ENCODE assay signal across 10 cellular contexts in genomic region chr2:46601328-46601963, GRCh38. TPM values are rescaled to one million over a fixed set of nuclear protein-coding genes. Genes with fewer than 3 reads are reported as not detected.
A peak's percentile ranks its signal among the peaks of the same experiment; 100 is the strongest.
DNase-seq lines count a peak whose midpoint lies in the region; ATAC-seq, FAIRE-seq and TF ChIP-seq lines count a peak whose summit lies in the region.
"Had no signal": no experiment of that assay in that cellular context is flagged by ENCODE, and none has a peak within 500 bp of the region (broad histone marks: within the 10 kb centered on the region; RNA-seq: fewer than 3 reads in every experiment).

No MANE protein-coding gene starts in this region.

- TF ChIP-seq CTCF in C4-2B (conservative IDR thresholded peaks at IDR 0.05) (peak; percentile 61), GM12878 (IDR thresholded peaks at IDR 0.05 in 2 of 3, conservative IDR thresholded peaks at IDR 0.05 in 1 of 3; ENCODE audit: control insufficient read depth in 2 of 3, extremely low read depth in 1 of 3, insufficient read depth in 1 of 3, low read depth in 3 of 3, low read length in 3 of 3) (peak; percentile 22 to 50 (median 31); a peak in 3 of 6 replicates), WERI-Rb-1 (IDR thresholded peaks at IDR 0.05; ENCODE audit: low read depth, low read length) (no peak)

- H3K36me3 ChIP-seq in GM12878 (ENCODE audit: control insufficient read depth in 2 of 2, insufficient read depth in 2 of 2, low read length in 1 of 2) (no peaks in the 10 kb centered on the region), WERI-Rb-1 (no peaks in the 10 kb centered on the region)

- H3K27me3 Mint-ChIP-seq in memory B cell = no peaks in the 10 kb centered on the region
- H3K27me3 Mint-ChIP-seq: stimulated activated naive CD8-positive, alpha-beta T cell treated with anti-CD3 and anti-CD28 coated beads, Interleukin-15, Interleukin-2, amounts not matched to agents 100 ng/mL and 50 ng/mL, for 24 hours had no signal

- in situ Hi-C loops in GM12878 (cut with MboI) = no loop called here

- H3K27me3 ChIP-seq in GM12878 (replicated peaks in 1 of 2; ENCODE audit: control insufficient read depth in 2 of 2, insufficient read depth in 2 of 2, low read length in 1 of 2) (no peaks in the 10 kb centered on the region), WERI-Rb-1 (ENCODE audit: insufficient read depth, low read depth, severe bottlenecking) (no peaks in the 10 kb centered on the region)

- H3K4me1 ChIP-seq in GM12878 (ENCODE audit: control insufficient read depth, insufficient read depth, low read length) = no peaks in the 10 kb centered on the region

- H2AFZ ChIP-seq in GM12878 (ENCODE audit: control insufficient read depth, low read depth, low read length) = no peak overlapping the region

- 0 out of 3 replicates have a peak, but pooled peaks have one; percentile 21 for ATAC-seq in GM12878
- peak; percentile 46 for ATAC-seq in memory B cell (ENCODE audit: low read depth)
- no peak for ATAC-seq in GM18511 (IDR thresholded peaks at IDR 0.05; ENCODE audit: unreplicated experiment)

- peaks cover 4% of the 10 kb centered on the region for H3K4me1 Mint-ChIP-seq in memory B cell

- H3K79me2 ChIP-seq in GM12878 (ENCODE audit: control insufficient read depth, insufficient read depth, low read length) = no peaks in the 10 kb centered on the region

- H4K20me1 ChIP-seq in GM12878 (ENCODE audit: control insufficient read depth, insufficient read depth) = no peaks in the 10 kb centered on the region

- RAD21 ChIA-PET in GM12878 (lab: Charles Lee; ENCODE audit: unreplicated experiment) = interaction anchor here (0.7 to 2.5 kb wide), 9 partner anchors 8 to 135 kb away, joined by 3 to 12 read pairs (median 4); no protein-coding TSS in a partner anchor

- H3K9me3 Mint-ChIP-seq in memory B cell = no peaks in the 10 kb centered on the region
- H3K9me3 Mint-ChIP-seq: stimulated activated naive CD8-positive, alpha-beta T cell treated with anti-CD3 and anti-CD28 coated beads, Interleukin-15, Interleukin-2, amounts not matched to agents 100 ng/mL and 50 ng/mL, for 24 hours had no signal

- H3K9me3 ChIP-seq in GM12878 (replicated peaks; ENCODE audit: control insufficient read depth, insufficient read depth, low read length) (no peaks in the 10 kb centered on the region), WERI-Rb-1 (ENCODE audit: severe bottlenecking) (no peaks in the 10 kb centered on the region)

- intact Hi-C loops in GM12878 (cut with micrococcal nuclease; ENCODE audit: unreplicated experiment) = no loop called here

- H3K4me3 Mint-ChIP-seq in memory B cell = no peak overlapping the region
- H3K4me3 Mint-ChIP-seq: stimulated activated naive CD8-positive, alpha-beta T cell treated with anti-CD3 and anti-CD28 coated beads, Interleukin-15, Interleukin-2, amounts not matched to agents 100 ng/mL and 50 ng/mL, for 24 hours had no signal

- H3K4me2 ChIP-seq in GM12878 (ENCODE audit: control insufficient read depth, insufficient read depth) = no peak overlapping the region

- peaks cover 7% of the 10 kb centered on the region for H3K36me3 Mint-ChIP-seq in memory B cell

- CTCF ChIA-PET in GM12878 (lab: Yijun Ruan, JAX) = interaction anchor here (0.7 to 2.6 kb wide), 19 partner anchors 10 to 285 kb away, joined by 3 to 15 read pairs (median 5); no protein-coding TSS in a partner anchor

- no peak for TF ChIP-seq POLR2A in GM12878 (IDR thresholded peaks at IDR 0.05; ENCODE audit: low read depth, low read length)

- no peak for TF ChIP-seq EP300 in GM12878 (IDR thresholded peaks at IDR 0.05; ENCODE audit: borderline replicate concordance in 1 of 2, control insufficient read depth in 1 of 2, low read depth in 2 of 2, low read length in 2 of 2)

- DNase-seq in HT-29 (ENCODE audit: low spot score) (peak; percentile 28), GM12878 (ENCODE audit: low read depth, low spot score) (no peak), memory B cell (ENCODE audit: low spot score in 2 of 2) (peak in 1 of 2 donors; percentile 29), WERI-Rb-1 (no peak), T-helper 2 cell (no peak), NCI-H128 (lab: John Stamatoyannopoulos, UW; ENCODE audit: unreplicated experiment) (no peak)
- DNase-seq: NCI-H187 had no signal

- 52% methylated on average over 2 of the region's 2 CpGs for WGBS in GM12878 (ENCODE audit: insufficient coverage, insufficient replicate concordance, low lambda C conversion rate, missing lambda C conversion rate)

- SMC1A ChIA-PET in GM12878 (lab: Charles Lee; ENCODE audit: uncharacterized antibody, unreplicated experiment) = interaction anchor here (0.9 to 4.6 kb wide), 15 partner anchors 9 to 134 kb away, joined by 3 to 27 read pairs (median 6); no protein-coding TSS in a partner anchor

- H3K27ac Mint-ChIP-seq in memory B cell = no peak overlapping the region
- H3K27ac Mint-ChIP-seq: stimulated activated naive CD8-positive, alpha-beta T cell treated with anti-CD3 and anti-CD28 coated beads, Interleukin-15, Interleukin-2, amounts not matched to agents 100 ng/mL and 50 ng/mL, for 24 hours had no signal

- POLR2A ChIA-PET in GM12878 (lab: Charles Lee) = no interaction called here

- 0 out of 2 replicates have a peak, but pooled peaks have one; percentile 38 for TF ChIP-seq RAD21 in GM12878 (IDR thresholded peaks at IDR 0.05; ENCODE audit: insufficient read depth, low read depth, low read length)

- H3K9ac ChIP-seq in GM12878 (ENCODE audit: control insufficient read depth, insufficient read depth, low read length) = no peak overlapping the region

- BruUV-seq in GM12878 (replicated peaks; lab: Mats Ljungman, UMichigan) = no TSS peak

- H3K4me3 ChIP-seq in GM12878 (no peak overlapping the region), WERI-Rb-1 (ENCODE audit: low read depth, low read length) (no peak overlapping the region)

- no peak for FAIRE-seq in GM12878 (lab: Jason Lieb, UNC)

- H3K27ac ChIP-seq in C4-2B (no peak overlapping the region), GM12878 (ENCODE audit: control insufficient read depth, insufficient read depth) (no peak overlapping the region), WERI-Rb-1 (no peak overlapping the region)

RNA-seq across cellular contexts. Expression of gene PIGF, which starts 15.4 kb away (rescaled TPM):
- 4.7 and 7.6 TPM in 2 replicates for total RNA-seq in HT-29 (2014; rRNA removed; shearing (Covaris generic))
- total RNA-seq in GM12878 (2013; cell fraction: nucleolus; rRNA removed) = 113 and 119 TPM in 2 replicates
- total RNA-seq in GM12878 (2014; rRNA removed) (17.5 and 26.9 TPM in 2 replicates), GM12878 (2014; rRNA removed; fragmentation: Illumina TruSeq; extraction: Trizol) (18.8 and 21.1 TPM in 2 replicates), GM12878 (2021) (19.7 and 19.8 TPM in 2 replicates)
- polyA plus RNA-seq in GM12878 (2011; ENCODE audit: low read depth) = 16.5 TPM
- polyA plus RNA-seq in GM12878 (2011; rRNA removed) (65.3 and 88.6 TPM in 2 replicates), GM12878 (2014; fragmentation: Illumina TruSeq; extraction: Trizol) (21.5 and 27.7 TPM in 2 replicates), GM12878 (2014; fragmentation: Nextera tagmentation; extraction: Ambion mirVana) (10 to 100 TPM; 71.6 to 84.1 TPM), GM12878 (2014; rRNA removed) (16.4 and 24.2 TPM in 2 replicates), GM12878 (2016; fragmentation: Nextera tagmentation; extraction: Ambion mirVana) (10 to 100 TPM; 58.5 to 63.5 TPM)
- 23.4 and 24.3 TPM in 2 replicates for polyA plus RNA-seq in GM12878 (2011; cell fraction: cytosol; rRNA removed)
- 39.6 and 44.4 TPM in 2 replicates for polyA plus RNA-seq in GM12878 (2011; cell fraction: nucleus; rRNA removed)
- 18.8 and 28.7 TPM in 2 replicates for polyA plus RNA-seq in GM12878 (2012)
- polyA minus RNA-seq in GM12878 (2011; rRNA and poly(A)+ RNA removed) = 24.1 and 34.1 TPM in 2 replicates
- 12.8 and 16.2 TPM in 2 replicates for polyA minus RNA-seq in GM12878 (2011; cell fraction: cytosol; rRNA and poly(A)+ RNA removed)
- polyA minus RNA-seq in GM12878 (2011; cell fraction: nucleus; rRNA and poly(A)+ RNA removed) = 42.1 and 60.4 TPM in 2 replicates

RNA-seq across cellular contexts. Expression of gene CRIPT, which starts 15.6 kb away (rescaled TPM):
- total RNA-seq in HT-29 (2014; rRNA removed; shearing (Covaris generic)) = 5.0 TPM in 2 replicates
- total RNA-seq in GM12878 (2013; cell fraction: nucleolus; rRNA removed) = 24.2 and 26.8 TPM in 2 replicates
- total RNA-seq in GM12878 (2014; rRNA removed) (5.3 and 8.4 TPM in 2 replicates), GM12878 (2014; rRNA removed; fragmentation: Illumina TruSeq; extraction: Trizol) (7.3 and 8.4 TPM in 2 replicates), GM12878 (2021) (6.9 and 7.3 TPM in 2 replicates)
- 7.3 TPM for polyA plus RNA-seq in GM12878 (2011; ENCODE audit: low read depth)
- polyA plus RNA-seq in GM12878 (2011; rRNA removed) (12.7 and 21.2 TPM in 2 replicates), GM12878 (2014; fragmentation: Illumina TruSeq; extraction: Trizol) (9.4 and 12.2 TPM in 2 replicates), GM12878 (2014; fragmentation: Nextera tagmentation; extraction: Ambion mirVana) (10 to 100 TPM; 27.2 to 31.1 TPM), GM12878 (2014; rRNA removed) (3.6 and 6.2 TPM in 2 replicates), GM12878 (2016; fragmentation: Nextera tagmentation; extraction: Ambion mirVana) (10 to 100 TPM; 18.8 to 22.0 TPM)
- 2.6 and 4.1 TPM in 2 replicates for polyA plus RNA-seq in GM12878 (2011; cell fraction: cytosol; rRNA removed)
- 3.7 and 4.0 TPM in 2 replicates for polyA plus RNA-seq in GM12878 (2011; cell fraction: nucleus; rRNA removed)
- polyA plus RNA-seq in GM12878 (2012) = 8.1 and 11.8 TPM in 2 replicates
- polyA minus RNA-seq in GM12878 (2011; rRNA and poly(A)+ RNA removed) = 3.3 and 3.9 TPM in 2 replicates
- 1.0 and 2.1 TPM in 2 replicates for polyA minus RNA-seq in GM12878 (2011; cell fraction: cytosol; rRNA and poly(A)+ RNA removed)
- 4.4 and 6.9 TPM in 2 replicates for polyA minus RNA-seq in GM12878 (2011; cell fraction: nucleus; rRNA and poly(A)+ RNA removed)

RNA-seq across cellular contexts. Expression of gene ATP6V1E2, which starts 59.1 kb away (rescaled TPM):
- 0.83 and 1.3 TPM in 2 replicates for total RNA-seq in HT-29 (2014; rRNA removed; shearing (Covaris generic))
- total RNA-seq in GM12878 (2013; cell fraction: nucleolus; rRNA removed) = 14.5 and 16.0 TPM in 2 replicates
- total RNA-seq in GM12878 (2014; rRNA removed) (7.5 and 8.8 TPM in 2 replicates), GM12878 (2014; rRNA removed; fragmentation: Illumina TruSeq; extraction: Trizol) (7.9 and 8.3 TPM in 2 replicates), GM12878 (2021) (6.8 and 8.9 TPM in 2 replicates)
- polyA plus RNA-seq in GM12878 (2011; ENCODE audit: low read depth) = 5.3 TPM
- polyA plus RNA-seq in GM12878 (2011; rRNA removed) (8.2 and 9.4 TPM in 2 replicates), GM12878 (2014; fragmentation: Illumina TruSeq; extraction: Trizol) (8.6 and 9.0 TPM in 2 replicates), GM12878 (2014; fragmentation: Nextera tagmentation; extraction: Ambion mirVana) (1 to 10 TPM; 2.7 to 3.9 TPM), GM12878 (2014; rRNA removed) (5.9 and 6.4 TPM in 2 replicates), GM12878 (2016; fragmentation: Nextera tagmentation; extraction: Ambion mirVana) (1 to 10 TPM; 5.4 to 6.7 TPM)
- 8.1 and 8.3 TPM in 2 replicates for polyA plus RNA-seq in GM12878 (2011; cell fraction: cytosol; rRNA removed)
- polyA plus RNA-seq in GM12878 (2011; cell fraction: nucleus; rRNA removed) = 9.7 and 10.9 TPM in 2 replicates
- 7.6 and 9.1 TPM in 2 replicates for polyA plus RNA-seq in GM12878 (2012)
- 8.4 and 9.1 TPM in 2 replicates for polyA minus RNA-seq in GM12878 (2011; rRNA and poly(A)+ RNA removed)
- polyA minus RNA-seq in GM12878 (2011; cell fraction: cytosol; rRNA and poly(A)+ RNA removed) = 4.2 and 6.7 TPM in 2 replicates
- 6.5 and 9.8 TPM in 2 replicates for polyA minus RNA-seq in GM12878 (2011; cell fraction: nucleus; rRNA and poly(A)+ RNA removed)

RNA-seq across cellular contexts. Expression of gene RHOQ, which starts 59.2 kb away (rescaled TPM):
- 8.4 and 8.5 TPM in 2 replicates for total RNA-seq in HT-29 (2014; rRNA removed; shearing (Covaris generic))
- 132 and 135 TPM in 2 replicates for total RNA-seq in GM12878 (2013; cell fraction: nucleolus; rRNA removed)
- 23.6 and 26.9 TPM in 2 replicates for total RNA-seq in GM12878 (2014; rRNA removed)
- total RNA-seq in GM12878 (2014; rRNA removed; fragmentation: Illumina TruSeq; extraction: Trizol) = 30.9 and 32.2 TPM in 2 replicates
- 25.6 and 28.3 TPM in 2 replicates for total RNA-seq in GM12878 (2021)
- polyA plus RNA-seq in GM12878 (2011; ENCODE audit: low read depth) = 26.9 TPM
- 79.6 and 87.5 TPM in 2 replicates for polyA plus RNA-seq in GM12878 (2011; rRNA removed)
- polyA plus RNA-seq in GM12878 (2011; cell fraction: cytosol; rRNA removed) = 38.2 and 51.3 TPM in 2 replicates
- polyA plus RNA-seq in GM12878 (2011; cell fraction: nucleus; rRNA removed) = 113 and 146 TPM in 2 replicates
- 48.1 and 55.1 TPM in 2 replicates for polyA plus RNA-seq in GM12878 (2012)
- 39.3 and 43.3 TPM in 2 replicates for polyA plus RNA-seq in GM12878 (2014; fragmentation: Illumina TruSeq; extraction: Trizol)
- 10 to 100 TPM; 11.7 to 12.2 TPM for polyA plus RNA-seq in GM12878 (2014; fragmentation: Nextera tagmentation; extraction: Ambion mirVana)
- polyA plus RNA-seq in GM12878 (2014; rRNA removed) = 24.0 and 25.7 TPM in 2 replicates
- 1 to 10 TPM; 4.6 to 6.0 TPM for polyA plus RNA-seq in GM12878 (2016; fragmentation: Nextera tagmentation; extraction: Ambion mirVana)
- 45.8 and 52.7 TPM in 2 replicates for polyA minus RNA-seq in GM12878 (2011; rRNA and poly(A)+ RNA removed)
- polyA minus RNA-seq in GM12878 (2011; cell fraction: cytosol; rRNA and poly(A)+ RNA removed) = 14.4 and 17.3 TPM in 2 replicates
- polyA minus RNA-seq in GM12878 (2011; cell fraction: nucleus; rRNA and poly(A)+ RNA removed) = 60.0 and 84.1 TPM in 2 replicates
